ENCODE assay signal across 8 cellular contexts in the genomic region with DNA sequence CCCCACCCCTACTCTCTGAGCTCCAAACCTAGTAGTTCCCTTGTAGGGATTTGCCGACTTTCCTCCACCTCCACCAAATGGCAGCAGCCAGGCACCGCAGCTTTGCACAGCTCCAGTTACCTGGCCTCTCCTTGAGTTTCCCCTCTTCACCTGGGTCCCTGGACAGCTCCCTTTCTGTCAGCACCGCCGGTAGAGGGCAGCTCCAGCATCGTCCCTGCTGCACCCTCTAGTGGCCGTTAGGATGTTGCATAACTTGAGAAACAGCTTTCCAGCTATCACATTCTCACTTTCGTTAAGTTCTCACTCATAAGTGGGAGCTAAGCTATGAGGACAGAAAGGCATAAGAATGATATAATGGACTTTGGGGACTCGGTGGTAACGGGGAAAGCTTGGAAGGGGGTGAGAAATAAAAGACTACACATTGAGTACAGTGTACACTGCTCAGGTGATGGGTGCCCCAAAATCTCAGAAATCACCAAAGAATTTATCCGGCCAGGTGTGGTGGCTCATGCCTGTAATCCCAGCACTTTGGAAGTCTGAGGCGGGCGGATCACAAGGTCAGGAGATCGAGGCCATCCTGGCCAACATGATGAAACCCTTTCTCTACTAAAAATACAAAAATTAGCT.
DNase-seq lines count a peak whose midpoint lies in the region; ATAC-seq and TF ChIP-seq lines count a peak whose summit lies in the region.

No MANE protein-coding gene starts in this region.

- H3K27me3 Mint-ChIP-seq in activated B cell treated with CpG ODN at 0.5 μM for 24 hours = peaks cover 7% of the 10 kb centered on the region
- no peaks in the 10 kb centered on the region for H3K27me3 Mint-ChIP-seq in central memory CD8-positive, alpha-beta T cell

- CTCF ChIA-PET in BJ (lab: Yijun Ruan, JAX) (interaction anchor here (0.6 to 5.0 kb wide), 36 partner anchors 11 to 734 kb away, joined by 3 to 46 read pairs (median 4); no protein-coding TSS in a partner anchor), activated B cell treated with CpG ODN at 0.5 μM for 24 hours (lab: Charles Lee) (interaction anchor here (0.6 to 2.4 kb wide), 18 partner anchors 9 to 359 kb away, joined by 3 to 15 read pairs (median 4); no protein-coding TSS in a partner anchor)

- DNase-seq in BJ (ENCODE audit: low read depth) (no peak), NCI-H2196 treated with DMSO at 0.1 percent for 48 hours (lab: John Stamatoyannopoulos, UW; ENCODE audit: unreplicated experiment) (peak; percentile 64), activated B cell treated with CpG ODN at 0.5 μM for 24 hours (peak; percentile 39), left lobe of liver (ENCODE audit: low spot score) (peak; percentile 71)
- peak; percentile 31 to 35 for DNase-seq in central memory CD8-positive, alpha-beta T cell (ENCODE audit: low spot score in 2 of 2)
- peak; percentile 3 to 22 (median 15) for DNase-seq in stimulated activated CD4-positive, alpha-beta T cell treated with anti-CD3 and anti-CD28 coated beads, TNF-alpha, amount 100 ng/mL, for 1 hour (ENCODE audit: low read depth in 3 of 3, low spot score in 1 of 3)

- H3K36me3 Mint-ChIP-seq in activated B cell treated with CpG ODN at 0.5 μM for 24 hours (ENCODE audit: low read depth) = no peaks in the 10 kb centered on the region
- no peaks in the 10 kb centered on the region for H3K36me3 Mint-ChIP-seq in central memory CD8-positive, alpha-beta T cell (ENCODE audit: insufficient read depth)

- H3K4me3 Mint-ChIP-seq in activated B cell treated with CpG ODN at 0.5 μM for 24 hours = no peak overlapping the region
- no peak overlapping the region for H3K4me3 Mint-ChIP-seq in central memory CD8-positive, alpha-beta T cell

- ATAC-seq in GM19035 (IDR thresholded peaks at IDR 0.05; ENCODE audit: unreplicated experiment) (peak; percentile 98), HG03175 (IDR thresholded peaks at IDR 0.05; ENCODE audit: unreplicated experiment) (peak; percentile 98), activated B cell treated with CpG ODN at 0.5 μM for 24 hours (ENCODE audit: low read depth) (peak; percentile 75), left lobe of liver (peak; percentile 100)
- ATAC-seq in central memory CD8-positive, alpha-beta T cell (replicated peaks; ENCODE audit: extremely low read depth, poor library complexity, severe bottlenecking) = peak; percentile 52

- peak; percentile 99 for TF ChIP-seq CTCF in BJ (IDR thresholded peaks at IDR 0.05; ENCODE audit: insufficient read depth, low read depth, low read length)
- TF ChIP-seq CTCF in activated B cell treated with CpG ODN at 0.5 μM for 24 hours (IDR thresholded peaks at IDR 0.05) = no peak

- H3K4me3 ChIP-seq in BJ (ENCODE audit: low read depth, low read length) = no peak overlapping the region

- intact Hi-C loops in activated B cell treated with CpG ODN at 0.5 μM for 24 hours (cut with micrococcal nuclease) = loop anchor here (1.0 to 2.0 kb wide), 4 partner anchors 71 to 397 kb away; no protein-coding TSS in a partner anchor

- H3K9me3 Mint-ChIP-seq in activated B cell treated with CpG ODN at 0.5 μM for 24 hours = no peaks in the 10 kb centered on the region
- H3K9me3 Mint-ChIP-seq in central memory CD8-positive, alpha-beta T cell = no peaks in the 10 kb centered on the region

- H3K27me3 ChIP-seq in BJ (ENCODE audit: control insufficient read depth, insufficient read depth, low read length) = no peaks in the 10 kb centered on the region

- H3K36me3 ChIP-seq in BJ (ENCODE audit: control insufficient read depth, insufficient read depth, low read length) = no peaks in the 10 kb centered on the region

- H3K4me1 Mint-ChIP-seq in activated B cell treated with CpG ODN at 0.5 μM for 24 hours = no peaks in the 10 kb centered on the region
- H3K4me1 Mint-ChIP-seq in central memory CD8-positive, alpha-beta T cell = no peaks in the 10 kb centered on the region

- POLR2A ChIA-PET in BJ (lab: Charles Lee) = no interaction called here
- POLR2A ChIA-PET in activated B cell treated with CpG ODN at 0.5 μM for 24 hours (lab: Charles Lee) = no interaction called here

- H3K27ac Mint-ChIP-seq in activated B cell treated with CpG ODN at 0.5 μM for 24 hours = no peak overlapping the region
- H3K27ac Mint-ChIP-seq in central memory CD8-positive, alpha-beta T cell (ENCODE audit: low read depth) = no peak overlapping the region
